Comparison of ENCODE assay signal across 15 cellular contexts in genomic region chr12:70178038-70178437, GRCh38.
DNase-seq lines count a peak whose midpoint lies in the region; ATAC-seq and TF ChIP-seq lines count a peak whose summit lies in the region.
"Had no signal": no experiment of that assay in that cellular context is flagged by ENCODE, and none has a peak within 500 bp of the region (broad histone marks: within the 10 kb centered on the region; RNA-seq: fewer than 3 reads in every experiment).

No MANE protein-coding gene starts in this region.

- no peaks in the 10 kb centered on the region for H3K27me3 ChIP-seq in heart right ventricle
- H3K27me3 ChIP-seq: transverse colon had no signal

- DNase-seq in NCI-H82 (lab: John Stamatoyannopoulos, UW): peak; percentile 28
- no peak for DNase-seq in NCI-H82 treated with DMSO at 0.1 percent for 48 hours (lab: John Stamatoyannopoulos, UW; ENCODE audit: unreplicated experiment)
- peak; percentile 60 to 63 for DNase-seq in cardiac fibroblast (ENCODE audit: low read depth in 2 of 2)
- no peak for DNase-seq in heart right ventricle
- DNase-seq in HuH-7.5 (ENCODE audit: low spot score): no peak
- DNase-seq: 8988T; activated CD8-positive, alpha-beta T cell treated with anti-CD3 and anti-CD28 coated beads for 36 hours; kidney; NCI-H2107; small intestine; transverse colon had no signal

- TF ChIP-seq CTCF in cardiac fibroblast (IDR thresholded peaks at IDR 0.05; ENCODE audit: low read depth, low read length): no peak
- TF ChIP-seq CTCF in heart right ventricle (IDR thresholded peaks at IDR 0.05): no peak

- peak in 6 of 8 donors; percentile 38 to 70 (median 42) for ATAC-seq in heart right ventricle
- ATAC-seq in GM19351 (IDR thresholded peaks at IDR 0.05; ENCODE audit: unreplicated experiment): no peak
- ATAC-seq in GM18502 (IDR thresholded peaks at IDR 0.05; ENCODE audit: poor library complexity, unreplicated experiment): no peak
- ATAC-seq: activated CD8-positive, alpha-beta T cell treated with anti-CD3 and anti-CD28 coated beads for 36 hours; natural killer cell treated with Interleukin-12 subunit alpha and Interleukin-12 subunit beta and Interleukin-15 and Interleukin-18, amount 100 ng/mL, for 72 hours had no signal

- peaks cover 0 to 6% (median 0%) of the 10 kb centered on the region in 9 donors for H3K4me1 ChIP-seq in heart right ventricle
- H3K4me1 ChIP-seq: transverse colon had no signal

- peaks cover 0 to 23% (median 0%) of the 10 kb centered on the region in 11 donors for H3K9me3 ChIP-seq in heart right ventricle
- H3K9me3 ChIP-seq: transverse colon had no signal

- intact Hi-C loops in heart right ventricle (cut with DNase I): loop anchor here in 1 of 10 donors (10.0 kb wide), 1 partner anchor 387 kb away; no protein-coding TSS in a partner anchor

- H3K27ac ChIP-seq in heart right ventricle: peak overlapping the region in 4 of 10 donors; percentile 2 to 54 (median 30)
- H3K27ac ChIP-seq in temporal lobe (ENCODE audit: low read depth, low read length): peak overlapping the region; percentile 63

- H3K36me3 ChIP-seq in heart right ventricle: no peaks in the 10 kb centered on the region
- H3K36me3 ChIP-seq: transverse colon had no signal

- H3K4me3 ChIP-seq in cardiac fibroblast (replicated peaks in 1 of 2; ENCODE audit: low read depth in 2 of 2, low read length in 2 of 2): no peak overlapping the region
- H3K4me3 ChIP-seq in heart right ventricle: no peak overlapping the region
- H3K4me3 ChIP-seq: transverse colon had no signal

- 63 to 66% methylated on average over 1 of the region's 1 CpG for WGBS in heart right ventricle, 2 donors

Comparison
In these comparisons a context has a peak if more than half of its experiments do, and no peak if none do; other contexts are left out.
1. DNase-seq: peak in NCI-H82 (single experiment) and cardiac fibroblast (2 of 2); none in NCI-H82 treated with DMSO at 0.1 percent for 48 hours (single experiment), heart right ventricle (0 of 2) and HuH-7.5 (single experiment).
2. ATAC-seq: peak in heart right ventricle (6 of 8); none in GM19351 (single experiment) and GM18502 (single experiment).